1 cellular context compared by ENCODE assay signal in the genomic region with DNA sequence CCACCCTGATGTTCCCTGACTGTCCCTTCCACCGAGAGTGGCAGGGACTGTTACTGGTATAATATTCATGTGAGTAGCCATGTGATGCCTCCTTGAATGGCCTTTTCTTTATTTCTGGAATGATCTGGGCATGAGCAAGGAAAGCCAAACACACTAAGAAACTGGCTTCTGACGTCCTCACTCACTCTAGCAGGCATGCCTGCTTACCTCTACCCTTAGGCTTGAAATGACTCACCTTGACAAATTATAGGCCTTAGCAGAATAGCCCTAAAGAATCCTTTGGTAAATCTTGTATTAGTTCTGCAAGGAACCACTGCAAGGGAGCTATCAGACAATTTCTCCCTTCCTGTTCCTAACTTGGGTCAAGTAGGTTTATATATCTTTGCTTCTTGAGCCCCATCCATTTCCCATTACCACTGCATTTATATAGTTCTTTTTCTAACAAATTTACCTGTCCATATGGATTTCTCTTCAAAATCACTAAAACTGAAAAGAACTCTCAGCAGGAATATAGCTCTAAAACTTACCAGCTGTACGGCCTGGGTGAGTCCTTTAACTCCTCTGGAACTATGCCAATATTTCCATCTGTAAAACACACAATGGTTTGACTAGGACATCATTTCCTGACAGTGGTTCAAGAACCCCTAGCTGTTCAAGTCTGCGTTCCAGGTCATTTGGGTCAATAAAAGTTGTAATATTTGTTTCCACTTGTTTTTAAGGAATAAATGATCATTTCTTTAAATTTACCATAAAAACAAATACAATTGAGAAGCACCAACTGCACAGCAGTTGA.
TF ChIP-seq lines count a peak whose summit lies in the region.

No MANE protein-coding gene starts in this region.

TF ChIP-seq in SK-N-SH treated with all-trans-retinoic acid at 6 μM for 48 hours, 23 proteins besides CTCF, POLR2A, EP300 and RAD21 (continued from another document):
- TF ChIP-seq, protein P1, sequence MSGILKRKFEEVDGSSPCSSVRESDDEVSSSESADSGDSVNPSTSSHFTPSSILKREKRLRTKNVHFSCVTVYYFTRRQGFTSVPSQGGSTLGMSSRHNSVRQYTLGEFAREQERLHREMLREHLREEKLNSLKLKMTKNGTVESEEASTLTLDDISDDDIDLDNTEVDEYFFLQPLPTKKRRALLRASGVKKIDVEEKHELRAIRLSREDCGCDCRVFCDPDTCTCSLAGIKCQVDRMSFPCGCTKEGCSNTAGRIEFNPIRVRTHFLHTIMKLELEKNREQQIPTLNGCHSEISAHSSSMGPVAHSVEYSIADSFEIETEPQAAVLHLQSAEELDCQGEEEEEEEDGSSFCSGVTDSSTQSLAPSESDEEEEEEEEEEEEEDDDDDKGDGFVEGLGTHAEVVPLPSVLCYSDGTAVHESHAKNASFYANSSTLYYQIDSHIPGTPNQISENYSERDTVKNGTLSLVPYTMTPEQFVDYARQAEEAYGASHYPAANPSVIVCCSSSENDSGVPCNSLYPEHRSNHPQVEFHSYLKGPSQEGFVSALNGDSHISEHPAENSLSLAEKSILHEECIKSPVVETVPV (CRISPR knock-in tag; IDR thresholded peaks at IDR 0.05) = no peak
- no peak for TF ChIP-seq ZNF8 (CRISPR knock-in tag; IDR thresholded peaks at IDR 0.05)
- no peak for TF ChIP-seq RARB (CRISPR knock-in tag; IDR thresholded peaks at IDR 0.05)
- TF ChIP-seq TCF4 (CRISPR knock-in tag; IDR thresholded peaks at IDR 0.05; ENCODE audit: borderline replicate concordance) = no peak
TF ChIP-seq in SK-N-SH treated with all-trans-retinoic acid at 6 μM for 48 hours: peak in this region for 0.
